Comparison of ENCODE assay signal across 1 cellular context in genomic region chr22:50035131-50035881, GRCh38.
TF ChIP-seq lines count a peak whose summit lies in the region.

No MANE protein-coding gene starts in this region.

TF ChIP-seq in H1, 55 proteins besides CTCF, POLR2A, EP300 and RAD21:
- TF ChIP-seq TBP (IDR thresholded peaks at IDR 0.05; ENCODE audit: low read depth, low read length), result no peak
- no peak for TF ChIP-seq SP1 (IDR thresholded peaks at IDR 0.05; ENCODE audit: low read depth, low read length)
- no peak for TF ChIP-seq HDAC2 (IDR thresholded peaks at IDR 0.05; ENCODE audit: borderline replicate concordance in 1 of 2, low read depth in 2 of 2, low read length in 2 of 2)
- no peak for TF ChIP-seq ATF2 (IDR thresholded peaks at IDR 0.05; ENCODE audit: low read length)
- TF ChIP-seq SP2 (IDR thresholded peaks at IDR 0.05; ENCODE audit: low read length), result no peak
- no peak for TF ChIP-seq BCL11A (IDR thresholded peaks at IDR 0.05; ENCODE audit: low read depth in 2 of 2, low read length in 2 of 2)
- no peak for TF ChIP-seq RFX5 (IDR thresholded peaks at IDR 0.05; ENCODE audit: borderline replicate concordance, low read depth, low read length)
- no peak for TF ChIP-seq JUN (IDR thresholded peaks at IDR 0.05; ENCODE audit: low read depth, low read length)
- no peak for TF ChIP-seq TAF7 (optimal IDR thresholded peaks at IDR 0.05; ENCODE audit: borderline replicate concordance, low read depth, low read length)
- TF ChIP-seq CBX8 (IDR thresholded peaks at IDR 0.05; ENCODE audit: borderline replicate concordance, low read depth, low read length), result no peak
- no peak for TF ChIP-seq HDAC6 (IDR thresholded peaks at IDR 0.05; ENCODE audit: low read depth, low read length)
- no peak for TF ChIP-seq SUZ12 (IDR thresholded peaks at IDR 0.05; ENCODE audit: low read length)
- TF ChIP-seq YY1 (IDR thresholded peaks at IDR 0.05; ENCODE audit: low read depth, low read length), result no peak
- TF ChIP-seq SP4 (IDR thresholded peaks at IDR 0.05; ENCODE audit: low read length), result no peak
- TF ChIP-seq GTF2F1 (IDR thresholded peaks at IDR 0.05; ENCODE audit: borderline replicate concordance, low read depth, low read length), result no peak
